ENCODE assay signal across 8 cellular contexts in the genomic region with DNA sequence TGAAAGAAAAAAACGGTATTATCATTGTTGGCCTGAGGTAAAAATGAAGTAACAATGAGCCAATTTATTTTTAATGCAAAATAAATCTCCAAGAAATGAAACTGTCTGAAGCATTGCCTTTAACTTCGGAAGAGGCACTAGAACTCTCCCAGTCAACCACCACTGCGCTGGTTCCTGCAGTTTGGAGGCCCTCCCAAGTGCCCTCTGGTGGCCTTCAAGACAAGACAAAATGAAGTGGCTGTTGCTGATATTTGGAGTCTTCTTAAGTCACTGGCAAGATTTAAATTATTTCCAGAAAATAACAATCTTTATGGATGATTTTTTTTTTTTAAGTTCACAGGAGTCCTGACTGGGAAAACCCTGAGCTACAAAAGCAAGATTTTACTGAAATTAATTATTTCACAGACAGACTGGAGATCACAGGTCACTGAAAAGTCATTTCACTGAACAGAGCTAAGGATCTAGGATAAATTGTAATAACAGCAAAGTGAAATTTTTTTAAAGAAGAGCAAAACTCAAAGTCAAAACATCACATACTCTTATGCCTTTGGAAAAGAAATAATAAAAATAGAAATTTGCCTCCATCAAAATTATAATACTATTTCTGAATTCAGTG. TPM values are rescaled to one million over a fixed set of nuclear protein-coding genes. Genes with fewer than 3 reads are reported as not detected.
DNase-seq lines count a peak whose midpoint lies in the region; ATAC-seq, FAIRE-seq and TF ChIP-seq lines count a peak whose summit lies in the region.

No MANE protein-coding gene starts in this region.

- POLR2A ChIA-PET in HEK293 (lab: Yijun Ruan, JAX), result interaction anchor here (0.7 kb wide), 1 partner anchor 141 kb away, joined by 4 read pairs; no protein-coding TSS in a partner anchor

- no peaks in the 10 kb centered on the region for H3K9me3 ChIP-seq in HEK293 (ENCODE audit: control insufficient read depth, insufficient read depth, low read depth, low read length)
- no peaks in the 10 kb centered on the region for H3K9me3 ChIP-seq in NT2/D1 (ENCODE audit: insufficient read depth, low read length)
- no peaks in the 10 kb centered on the region for H3K9me3 ChIP-seq in small intestine (ENCODE audit: control insufficient read depth, low read depth)

- no peaks in the 10 kb centered on the region for H3K27me3 ChIP-seq in NT2/D1 (ENCODE audit: insufficient read depth, insufficient read length)
- H3K27me3 ChIP-seq in small intestine (ENCODE audit: control insufficient read depth in 2 of 2, insufficient read depth in 2 of 2, low read length in 2 of 2), result no peaks in the 10 kb centered on the region

- 38 to 54% (median 39%) methylated on average over 3 of the region's 3 CpGs for WGBS in small intestine, 3 donors

- CTCF ChIA-PET in HEK293 (lab: Yijun Ruan, JAX), result interaction anchor here (0.7 to 1.0 kb wide), 9 partner anchors 8 to 687 kb away, joined by 3 to 6 read pairs (median 3); no protein-coding TSS in a partner anchor

- H3K27ac ChIP-seq in HEK293 (ENCODE audit: extremely low read depth, low read depth, low read length) (no peak overlapping the region), small intestine (ENCODE audit: low read depth in 1 of 2, low read length in 1 of 2) (no peak overlapping the region)

- no peak for FAIRE-seq in small intestine (lab: Jason Lieb, UNC)

- H3K36me3 ChIP-seq in HEK293 (ENCODE audit: control insufficient read depth in 2 of 2, insufficient read depth in 1 of 2, low read length in 2 of 2), result peaks cover 39 to 67% of the 10 kb centered on the region in 2 experiments
- H3K36me3 ChIP-seq in NT2/D1 (ENCODE audit: insufficient read depth, insufficient read length, low read length), result peaks cover 51% of the 10 kb centered on the region
- H3K36me3 ChIP-seq in small intestine (ENCODE audit: control insufficient read depth in 2 of 2, insufficient read depth in 2 of 2, low read length in 2 of 2), result peaks cover 9 to 24% of the 10 kb centered on the region in 2 donors

- peak; percentile 14 for DNase-seq in CMK (ENCODE audit: low read depth)
- DNase-seq in NT2/D1 (ENCODE audit: low read depth, low spot score), result peak; percentile 46
- DNase-seq in amniotic stem cell (lab: John Stamatoyannopoulos, UW), result peak; percentile 46
- DNase-seq in hepatic stellate cell (ENCODE audit: low spot score), result peak; percentile 42
- DNase-seq in small intestine, result peak; percentile 71
- DNase-seq in cerebellar nuclear complex (lab: John Stamatoyannopoulos, UW), result no peak

- H3K9ac ChIP-seq in NT2/D1 (ENCODE audit: insufficient read length, low read depth), result no peak overlapping the region

- H3K4me3 ChIP-seq in HEK293 (ENCODE audit: low read depth, low read length), result no peak overlapping the region
- no peak overlapping the region for H3K4me3 ChIP-seq in NT2/D1 (ENCODE audit: insufficient read length, low read depth)
- H3K4me3 ChIP-seq in small intestine (ENCODE audit: low read depth in 1 of 2, low read length in 2 of 2), result no peak overlapping the region

- H3K4me1 ChIP-seq in HEK293 (ENCODE audit: control insufficient read depth, insufficient read depth, low read length), result no peaks in the 10 kb centered on the region
- H3K4me1 ChIP-seq in NT2/D1 (ENCODE audit: insufficient read depth, insufficient read length), result no peaks in the 10 kb centered on the region
- no peaks in the 10 kb centered on the region for H3K4me1 ChIP-seq in small intestine (ENCODE audit: control insufficient read depth in 2 of 2, insufficient read depth in 1 of 2, low read depth in 1 of 2, low read length in 1 of 2)

- TF ChIP-seq CTCF in HEK293 (tag by site-specific recombination; IDR thresholded peaks at IDR 0.05), result 0 out of 2 replicates have a peak, but pooled peaks have one; percentile 36

- no peak for ATAC-seq in GM21447 (IDR thresholded peaks at IDR 0.05; ENCODE audit: unreplicated experiment)

TF ChIP-seq in HEK293, 187 proteins besides CTCF, POLR2A, EP300 and RAD21:
- peak; percentile 37 for TF ChIP-seq ZNF654 (tag by site-specific recombination; IDR thresholded peaks at IDR 0.05; ENCODE audit: low read depth)
- TF ChIP-seq ZNF548 (tag by site-specific recombination; IDR thresholded peaks at IDR 0.05), result no peak
- no peak for TF ChIP-seq GFI1B (tag by site-specific recombination; IDR thresholded peaks at IDR 0.05)
- TF ChIP-seq BCL11B (tag by site-specific recombination; IDR thresholded peaks at IDR 0.05; ENCODE audit: low read depth), result no peak
- TF ChIP-seq ZNF660 (tag by site-specific recombination; IDR thresholded peaks at IDR 0.05), result peak; percentile 67
- peak; percentile 81 for TF ChIP-seq KLF8 (tag by site-specific recombination; IDR thresholded peaks at IDR 0.05)

RNA-seq across cellular contexts. Expression of a gene that starts 58.2 kb away (rescaled TPM):
- polyA plus RNA-seq in small intestine, result 1 to 10 TPM; 7.3 to 8.5 (median 7.7) TPM

Comparison
In these comparisons a context has a peak if more than half of its experiments do, and no peak if none do; other contexts are left out.
1. DNase-seq: peak in CMK (single experiment), NT2/D1 (single experiment), amniotic stem cell (single experiment), hepatic stellate cell (single experiment) and small intestine (single experiment); none in cerebellar nuclear complex (0 of 2).